In genomic region chr4:87270825-87271224, GRCh38 we compare ENCODE assay signal across 29 cellular contexts. TPM values are rescaled to one million over a fixed set of nuclear protein-coding genes. Genes with fewer than 3 reads are reported as not detected.
"Had no signal": no experiment of that assay in that cellular context is flagged by ENCODE, and none has a peak within 500 bp of the region (broad histone marks: within the 10 kb centered on the region; RNA-seq: fewer than 3 reads in every experiment).

No MANE protein-coding gene starts in this region.

- H3K9me3 ChIP-seq: esophagus muscularis mucosa, heart right ventricle, pancreas, prostate gland, sigmoid colon, suprapubic skin, tibial artery had no signal

- H3K4me3 ChIP-seq: esophagus muscularis mucosa, heart right ventricle, pancreas, prostate gland, sigmoid colon, suprapubic skin, tibial artery had no signal

- H3K4me3 Mint-ChIP-seq: activated CD4-positive, alpha-beta memory T cell treated with anti-CD3 and anti-CD28 coated beads for 36 hours; activated CD4-positive, alpha-beta T cell treated with anti-CD3 and anti-CD28 coated beads, Interleukin-2, amount 10 ng/mL, durations not matched to agents 24 days and 14 days; activated naive CD4-positive, alpha-beta T cell treated with anti-CD3 and anti-CD28 coated beads, Interleukin-2, amount 50 U/mL, for 24 hours; activated naive CD8-positive, alpha-beta T cell treated with anti-CD3 and anti-CD28 coated beads, Interleukin-2, amount 50 U/mL, for 24 hours; activated T-cell treated with anti-CD3 and anti-CD28 coated beads, Interleukin-2, amount 50 U/mL, for 4 hours; activated T-helper 17 cell treated with anti-CD3 and anti-CD28 coated beads, Interleukin-2, amount 50 U/mL, for 72 hours; mesothelial cell of epicardium; naive B cell; nephron progenitor cell; T-helper 1 cell treated with Interleukin-12 subunit alpha and Interleukin-12 subunit beta and Interleukin-4 antibody, amounts not matched to agents 30 μg/mL and 1 μg/mL, for 36 hours had no signal

- ATAC-seq: activated naive CD8-positive, alpha-beta T cell treated with anti-CD3 and anti-CD28 coated beads, Interleukin-2, amount 50 U/mL, for 24 hours; activated T-cell treated with anti-CD3 and anti-CD28 coated beads, Interleukin-2, amount 50 U/mL, for 4 hours; activated T-helper 17 cell treated with anti-CD3 and anti-CD28 coated beads, Interleukin-2, amount 50 U/mL, for 72 hours; left ventricle myocardium superior had no signal

- H3K27me3 ChIP-seq: esophagus muscularis mucosa, heart right ventricle, pancreas, sigmoid colon, suprapubic skin, tibial artery had no signal

- H3K4me1 Mint-ChIP-seq: activated CD4-positive, alpha-beta T cell treated with anti-CD3 and anti-CD28 coated beads, Interleukin-2, amount 10 ng/mL, durations not matched to agents 24 days and 14 days; activated naive CD4-positive, alpha-beta T cell treated with anti-CD3 and anti-CD28 coated beads, Interleukin-2, amount 50 U/mL, for 24 hours; activated naive CD8-positive, alpha-beta T cell treated with anti-CD3 and anti-CD28 coated beads, Interleukin-2, amount 50 U/mL, for 24 hours; activated T-helper 17 cell treated with anti-CD3 and anti-CD28 coated beads, Interleukin-2, amount 50 U/mL, for 72 hours had no signal

- H3K4me1 ChIP-seq: esophagus muscularis mucosa, foreskin keratinocyte, heart right ventricle, pancreas, prostate gland, sigmoid colon, suprapubic skin had no signal

- H3K9me3 Mint-ChIP-seq: activated CD4-positive, alpha-beta memory T cell treated with anti-CD3 and anti-CD28 coated beads for 36 hours; activated CD4-positive, alpha-beta T cell treated with anti-CD3 and anti-CD28 coated beads, Interleukin-2, amount 10 ng/mL, durations not matched to agents 24 days and 14 days; activated naive CD4-positive, alpha-beta T cell treated with anti-CD3 and anti-CD28 coated beads, Interleukin-2, amount 50 U/mL, for 24 hours; activated naive CD8-positive, alpha-beta T cell treated with anti-CD3 and anti-CD28 coated beads, Interleukin-2, amount 50 U/mL, for 24 hours; activated T-cell treated with anti-CD3 and anti-CD28 coated beads, Interleukin-2, amount 50 U/mL, for 4 hours; activated T-helper 17 cell treated with anti-CD3 and anti-CD28 coated beads, Interleukin-2, amount 50 U/mL, for 72 hours; mesothelial cell of epicardium; T-helper 1 cell treated with Interleukin-12 subunit alpha and Interleukin-12 subunit beta and Interleukin-4 antibody, amounts not matched to agents 30 μg/mL and 1 μg/mL, for 36 hours had no signal

- DNase-seq: activated CD4-positive, alpha-beta memory T cell treated with anti-CD3 and anti-CD28 coated beads for 36 hours; activated CD4-positive, alpha-beta T cell treated with anti-CD3 and anti-CD28 coated beads, Interleukin-2, amount 10 ng/mL, durations not matched to agents 24 days and 14 days; activated CD4-positive, CD25-positive, alpha-beta regulatory T cell treated with anti-CD3 and anti-CD28 coated beads, Interleukin-2, amount 50 U/mL, for 72 hours; activated naive CD8-positive, alpha-beta T cell treated with anti-CD3 and anti-CD28 coated beads, Interleukin-2, amount 50 U/mL, for 24 hours; activated T-cell treated with anti-CD3 and anti-CD28 coated beads, Interleukin-2, amount 50 U/mL, for 4 hours; cortex of kidney; left cardiac atrium; left ventricle myocardium superior; naive B cell; nephron progenitor cell; retina; sigmoid colon; T-helper 9 cell; tibial artery had no signal

- FAIRE-seq: keratinocyte, small intestine had no signal

- H3K36me3 Mint-ChIP-seq: activated CD4-positive, alpha-beta memory T cell treated with anti-CD3 and anti-CD28 coated beads for 36 hours; activated naive CD4-positive, alpha-beta T cell treated with anti-CD3 and anti-CD28 coated beads, Interleukin-2, amount 50 U/mL, for 24 hours; mesothelial cell of epicardium; naive B cell had no signal

- H3K27ac Mint-ChIP-seq: activated CD4-positive, alpha-beta memory T cell treated with anti-CD3 and anti-CD28 coated beads for 36 hours; activated CD4-positive, alpha-beta T cell treated with anti-CD3 and anti-CD28 coated beads, Interleukin-2, amount 10 ng/mL, durations not matched to agents 24 days and 14 days; activated naive CD4-positive, alpha-beta T cell treated with anti-CD3 and anti-CD28 coated beads, Interleukin-2, amount 50 U/mL, for 24 hours; activated naive CD8-positive, alpha-beta T cell treated with anti-CD3 and anti-CD28 coated beads, Interleukin-2, amount 50 U/mL, for 24 hours; activated T-helper 17 cell treated with anti-CD3 and anti-CD28 coated beads, Interleukin-2, amount 50 U/mL, for 72 hours; mesothelial cell of epicardium; naive B cell; nephron progenitor cell; T-helper 1 cell treated with Interleukin-12 subunit alpha and Interleukin-12 subunit beta and Interleukin-4 antibody, amounts not matched to agents 30 μg/mL and 1 μg/mL, for 36 hours had no signal

- H3K36me3 ChIP-seq: esophagus muscularis mucosa, heart right ventricle, pancreas, prostate gland, sigmoid colon, suprapubic skin, tibial artery, WERI-Rb-1 had no signal

- H3K27ac ChIP-seq: esophagus muscularis mucosa, foreskin keratinocyte, heart right ventricle, pancreas, prostate gland, sigmoid colon, suprapubic skin, tibial artery, WERI-Rb-1 had no signal

RNA-seq across cellular contexts. Expression of gene HSD17B13, which starts 51.9 kb away (rescaled TPM):
- total RNA-seq: activated T-cell treated with anti-CD3 and anti-CD28 coated beads, Interleukin-2, amount 50 U/mL, for 4 hours; chondrocyte; mammary epithelial cell had no signal
- polyA plus RNA-seq: foreskin keratinocyte, keratinocyte, mammary epithelial cell had no signal
